8 cellular contexts compared by ENCODE assay signal in genomic region chr7:72827839-72828591, GRCh38. TPM values are rescaled to one million over a fixed set of nuclear protein-coding genes. Genes with fewer than 3 reads are reported as not detected.
DNase-seq lines count a peak whose midpoint lies in the region; ATAC-seq, FAIRE-seq and TF ChIP-seq lines count a peak whose summit lies in the region.
"Not testable (repeated sequence)": the region's sequence is repeated elsewhere in the genome, so short reads cannot be mapped to it uniquely, and the experiment has no call there.

Gene TYW1B (minus strand): TSS chr7:72828200. CDS start chr7:72828075, 125 bp downstream.

- H3K27me3 Mint-ChIP-seq in activated CD4-positive, alpha-beta T cell treated with anti-CD3 and anti-CD28 coated beads for 36 hours = not testable (repeated sequence)

- not testable (repeated sequence) for H3K9me3 ChIP-seq in BE2C; kidney (ENCODE audit: control insufficient read depth in 1 of 2, low read length in 2 of 2)

- intact Hi-C loops in activated CD4-positive, alpha-beta T cell treated with anti-CD3 and anti-CD28 coated beads for 36 hours (cut with DNase I, micrococcal nuclease) = loop anchor here (1.0 to 5.0 kb wide), 9 partner anchors 51 to 909 kb away; partner anchors contain the start of genes ABHD11 (in 1 of the 2), BAZ1B (in 1 of the 2), BUD23 (in 1 of the 2) and DNAJC30 (in 1 of the 2)
- intact Hi-C loops in kidney (cut with DNase I) = not testable (repeated sequence)

- not testable (repeated sequence) for H3K36me3 ChIP-seq in BE2C; kidney (ENCODE audit: control insufficient read depth in 1 of 2, insufficient read depth in 2 of 2, low read length in 2 of 2)

- H3K9me3 Mint-ChIP-seq in activated CD4-positive, alpha-beta T cell treated with anti-CD3 and anti-CD28 coated beads for 36 hours (ENCODE audit: low read depth) = not testable (repeated sequence)

- peak within 1 kb of the TSS; percentile 94 for H3K4me3 Mint-ChIP-seq in activated CD4-positive, alpha-beta T cell treated with anti-CD3 and anti-CD28 coated beads for 36 hours

- not testable (repeated sequence) for TF ChIP-seq CTCF in BE2C (IDR thresholded peaks at IDR 0.05; ENCODE audit: low read depth, low read length); choroid plexus epithelial cell (conservative IDR thresholded peaks at IDR 0.05; ENCODE audit: low read depth, low read length); kidney (IDR thresholded peaks at IDR 0.05; ENCODE audit: borderline replicate concordance, extremely low read depth, insufficient read depth)

- peaks cover 21% of the 10 kb centered on the region for H3K36me3 Mint-ChIP-seq in activated CD4-positive, alpha-beta T cell treated with anti-CD3 and anti-CD28 coated beads for 36 hours (ENCODE audit: low read depth)

- CTCF ChIA-PET in activated CD4-positive, alpha-beta T cell treated with anti-CD3 and anti-CD28 coated beads for 36 hours (lab: Charles Lee) = interaction anchor here (1.1 to 1.3 kb wide), 2 partner anchors 10 to 88 kb away, joined by 4 read pairs; no protein-coding TSS in a partner anchor

- H3K27me3 ChIP-seq in BE2C = not testable (repeated sequence)

- not testable (repeated sequence) for H3K4me1 ChIP-seq in BE2C; kidney (ENCODE audit: control insufficient read depth in 1 of 2, insufficient read depth in 1 of 2, low read depth in 1 of 2, low read length in 2 of 2)

- DNase-seq in BE2C = peak; percentile 98
- DNase-seq in GM19239 (ENCODE audit: insufficient read length, low spot score) = peak; percentile 34
- DNase-seq in NCI-H510A treated with DMSO at 0.1 percent for 48 hours (lab: John Stamatoyannopoulos, UW) = peak; percentile 78
- DNase-seq in activated CD4-positive, alpha-beta T cell treated with anti-CD3 and anti-CD28 coated beads for 36 hours = peak; percentile 98
- peak; percentile 98 for DNase-seq in choroid plexus epithelial cell (ENCODE audit: low read depth)
- peak; percentile 99 for DNase-seq in kidney
- DNase-seq in stimulated activated CD4-positive, alpha-beta T cell treated with anti-CD3 and anti-CD28 coated beads, Interleukin-15, amount 100 ng/mL, for 1 hour (ENCODE audit: low read depth in 1 of 2, low spot score in 1 of 2) = peak; percentile 93 to 94

- FAIRE-seq in GM19239 (lab: Jason Lieb, UNC) (peak; percentile 90), kidney (lab: Jason Lieb, UNC) (peak; percentile 95)

- H3K9ac ChIP-seq in kidney (ENCODE audit: low read length in 2 of 2) = peak within 1 kb of the TSS; percentile 82

- H3K27ac ChIP-seq in kidney (ENCODE audit: low read depth in 2 of 2, low read length in 2 of 2) = peak within 1 kb of the TSS; percentile 37 to 43

- peak; percentile 92 for ATAC-seq in HG03442 (IDR thresholded peaks at IDR 0.05; ENCODE audit: unreplicated experiment)
- peak; percentile 92 for ATAC-seq in activated CD4-positive, alpha-beta T cell treated with anti-CD3 and anti-CD28 coated beads for 36 hours

- POLR2A ChIA-PET in activated CD4-positive, alpha-beta T cell treated with anti-CD3 and anti-CD28 coated beads for 36 hours (lab: Charles Lee) = not testable (repeated sequence)

- H3K4me3 ChIP-seq in BE2C (ENCODE audit: low read depth, low read length) = peak within 1 kb of the TSS; percentile 93
- peak within 1 kb of the TSS; percentile 68 for H3K4me3 ChIP-seq in choroid plexus epithelial cell (ENCODE audit: low read depth, low read length)
- peak within 1 kb of the TSS; percentile 88 to 96 for H3K4me3 ChIP-seq in kidney (ENCODE audit: low read length in 2 of 2)

- peak within 1 kb of the TSS; percentile 74 for H3K27ac Mint-ChIP-seq in activated CD4-positive, alpha-beta T cell treated with anti-CD3 and anti-CD28 coated beads for 36 hours

- H3K4me1 Mint-ChIP-seq in activated CD4-positive, alpha-beta T cell treated with anti-CD3 and anti-CD28 coated beads for 36 hours = peaks cover 28% of the 10 kb centered on the region

RNA-seq across cellular contexts. Expression of gene TYW1B, which starts in this region (rescaled TPM):
- 17.4 TPM for polyA plus RNA-seq in BE2C (2012; ENCODE audit: insufficient read depth, insufficient read length, low read depth)
- total RNA-seq in activated CD4-positive, alpha-beta T cell treated with anti-CD3 and anti-CD28 coated beads for 36 hours = 1 to 10 TPM; 3.5 to 3.9 TPM
- 2.9 TPM for total RNA-seq in kidney
- polyA plus RNA-seq in kidney (ENCODE audit: insufficient read depth, low read depth, low replicate concordance) = 3.2 TPM

Comparison
In these comparisons a context has a peak if more than half of its experiments do, and no peak if none do; other contexts are left out.
1. Peak in every context shown above with its lines: DNase-seq, ATAC-seq, H3K4me3 ChIP-seq and H3K27ac ChIP-seq.
2. DNase-seq: peak in every context shown above with its lines; median percentile 99 in kidney; 98 in BE2C; 98 in activated CD4-positive, alpha-beta T cell treated with anti-CD3 and anti-CD28 coated beads for 36 hours; 98 in choroid plexus epithelial cell; 94 in stimulated activated CD4-positive, alpha-beta T cell treated with anti-CD3 and anti-CD28 coated beads, Interleukin-15, amount 100 ng/mL, for 1 hour; 78 in NCI-H510A treated with DMSO at 0.1 percent for 48 hours; 34 in GM19239.